14 cellular contexts compared by ENCODE assay signal in genomic region chr12:47367912-47368537, GRCh38.
"Had no signal": no experiment of that assay in that cellular context is flagged by ENCODE, and none has a peak within 500 bp of the region (broad histone marks: within the 10 kb centered on the region; RNA-seq: fewer than 3 reads in every experiment).

No MANE protein-coding gene starts in this region.

- H3K27ac Mint-ChIP-seq: activated naive CD4-positive, alpha-beta T cell treated with anti-CD3 and anti-CD28 coated beads for 36 hours; activated T-helper 1 cell treated with anti-CD3 and anti-CD28 coated beads, Interleukin-12 subunit alpha, Interleukin-12 subunit beta, Interleukin-2, Interleukin-4 antibody, amounts not matched to agents 30 ng/mL and 10 ng/mL and 1 ng/mL, durations not matched to agents 14 hours and 24 hours and 36 hours; brain; naive thymus-derived CD8-positive, alpha-beta T cell; stimulated activated memory B cell treated with anti-CD40 and anti-IgM and Interleukin-4, amounts not matched to agents 10 μg/mL and 1 μg/mL and 100 μg/mL, for 72 hours; T-helper 1 cell treated with Interleukin-12 subunit alpha and Interleukin-12 subunit beta and Interleukin-4 antibody, amounts not matched to agents 30 μg/mL and 1 μg/mL, for 36 hours had no signal

- H3K4me1 Mint-ChIP-seq: brain; stimulated activated memory B cell treated with anti-CD40 and anti-IgM and Interleukin-4, amounts not matched to agents 10 μg/mL and 1 μg/mL and 100 μg/mL, for 72 hours had no signal

- H3K4me3 Mint-ChIP-seq: activated naive CD4-positive, alpha-beta T cell treated with anti-CD3 and anti-CD28 coated beads for 36 hours; activated T-helper 1 cell treated with anti-CD3 and anti-CD28 coated beads, Interleukin-12 subunit alpha, Interleukin-12 subunit beta, Interleukin-2, Interleukin-4 antibody, amounts not matched to agents 30 ng/mL and 10 ng/mL and 1 ng/mL, durations not matched to agents 14 hours and 24 hours and 36 hours; brain; naive thymus-derived CD8-positive, alpha-beta T cell; stimulated activated memory B cell treated with anti-CD40 and anti-IgM and Interleukin-4, amounts not matched to agents 10 μg/mL and 1 μg/mL and 100 μg/mL, for 72 hours; T-helper 1 cell treated with Interleukin-12 subunit alpha and Interleukin-12 subunit beta and Interleukin-4 antibody, amounts not matched to agents 30 μg/mL and 1 μg/mL, for 36 hours had no signal

- H3K36me3 Mint-ChIP-seq: brain; naive thymus-derived CD8-positive, alpha-beta T cell; stimulated activated memory B cell treated with anti-CD40 and anti-IgM and Interleukin-4, amounts not matched to agents 10 μg/mL and 1 μg/mL and 100 μg/mL, for 72 hours had no signal

- H3K9me3 Mint-ChIP-seq: activated naive CD4-positive, alpha-beta T cell treated with anti-CD3 and anti-CD28 coated beads for 36 hours; brain; stimulated activated memory B cell treated with anti-CD40 and anti-IgM and Interleukin-4, amounts not matched to agents 10 μg/mL and 1 μg/mL and 100 μg/mL, for 72 hours; T-helper 1 cell treated with Interleukin-12 subunit alpha and Interleukin-12 subunit beta and Interleukin-4 antibody, amounts not matched to agents 30 μg/mL and 1 μg/mL, for 36 hours had no signal

- ATAC-seq: left colon; naive thymus-derived CD8-positive, alpha-beta T cell; stimulated activated memory B cell treated with anti-CD40 and anti-IgM and Interleukin-4, amounts not matched to agents 10 μg/mL and 1 μg/mL and 100 μg/mL, for 72 hours had no signal

- H3K27me3 Mint-ChIP-seq: naive thymus-derived CD8-positive, alpha-beta T cell; stimulated activated memory B cell treated with anti-CD40 and anti-IgM and Interleukin-4, amounts not matched to agents 10 μg/mL and 1 μg/mL and 100 μg/mL, for 72 hours had no signal

- DNase-seq: activated CD4-positive, alpha-beta T cell treated with anti-CD3 and anti-CD28 coated beads, Interleukin-2, amount 50 U/mL, for 48 hours; activated CD4-positive, CD25-positive, alpha-beta regulatory T cell; activated CD8-positive, alpha-beta memory T cell treated with anti-CD3 and anti-CD28 coated beads, Interleukin-2, amount 50 U/mL, for 4 hours; activated naive CD4-positive, alpha-beta T cell treated with anti-CD3 and anti-CD28 coated beads for 36 hours; amniotic stem cell; left colon; naive thymus-derived CD8-positive, alpha-beta T cell; nucleus accumbens; small intestine; upper lobe of left lung had no signal
